ENCODE assay signal across 1 cellular context in genomic region chr1:100400332-100400933, GRCh38.
TF ChIP-seq lines count a peak whose summit lies in the region.

No MANE protein-coding gene starts in this region.

TF ChIP-seq in H1, 55 proteins besides CTCF, POLR2A, EP300 and RAD21 (continued from another document):
- TF ChIP-seq CHD7 (IDR thresholded peaks at IDR 0.05; ENCODE audit: insufficient replicate concordance, low read length), result no peak
- TF ChIP-seq CHD1 (IDR thresholded peaks at IDR 0.05; ENCODE audit: low read depth, low read length), result no peak
- no peak for TF ChIP-seq USF2 (IDR thresholded peaks at IDR 0.05; ENCODE audit: low read length)
- TF ChIP-seq CTBP2 (IDR thresholded peaks at IDR 0.05; ENCODE audit: borderline replicate concordance, insufficient read depth, insufficient read length, low read length), result no peak
- TF ChIP-seq SIRT6 (IDR thresholded peaks at IDR 0.05; ENCODE audit: low read length), result no peak
- no peak for TF ChIP-seq BCL11A (IDR thresholded peaks at IDR 0.05; ENCODE audit: low read depth in 2 of 2, low read length in 2 of 2)
- TF ChIP-seq GTF2F1 (IDR thresholded peaks at IDR 0.05; ENCODE audit: borderline replicate concordance, low read depth, low read length), result no peak
TF ChIP-seq in H1: peak in this region for 0.
